ENCODE assay signal across 10 cellular contexts in genomic region chr16:4947722-4948503, GRCh38. TPM values are rescaled to one million over a fixed set of nuclear protein-coding genes. Genes with fewer than 3 reads are reported as not detected.
DNase-seq lines count a peak whose midpoint lies in the region; ATAC-seq, FAIRE-seq and TF ChIP-seq lines count a peak whose summit lies in the region.
"Had no signal": no experiment of that assay in that cellular context is flagged by ENCODE, and none has a peak within 500 bp of the region (broad histone marks: within the 10 kb centered on the region; RNA-seq: fewer than 3 reads in every experiment).

No MANE protein-coding gene starts in this region.

- H3K9me3 ChIP-seq in HUES48 (ENCODE audit: control insufficient read depth, insufficient read depth, low read length) (no peaks in the 10 kb centered on the region), OCI-LY3 (ENCODE audit: insufficient read depth, low read length) (no peaks in the 10 kb centered on the region)

- FAIRE-seq in HTR-8/SVneo (lab: Jason Lieb, UNC) = no peak

- ATAC-seq in GM18858 (IDR thresholded peaks at IDR 0.05; ENCODE audit: unreplicated experiment) = no peak
- ATAC-seq: activated CD4-positive, CD25-positive, alpha-beta regulatory T cell treated with anti-CD3 and anti-CD28 coated beads, Interleukin-2, amount 50 U/mL, for 24 hours had no signal

- no peaks in the 10 kb centered on the region for H3K36me3 ChIP-seq in HUES48 (ENCODE audit: control insufficient read depth, insufficient read depth, low read length)
- no peaks in the 10 kb centered on the region for H3K36me3 ChIP-seq in OCI-LY3 (replicated peaks; ENCODE audit: low read depth, low read length)

- H4K20me1 ChIP-seq in OCI-LY3 (ENCODE audit: insufficient read depth, low read length) = no peaks in the 10 kb centered on the region

- H3K9ac ChIP-seq in HUES48 (ENCODE audit: low read depth, low read length) = 0 out of 2 replicates have a peak overlapping the region, but pooled peaks have one; percentile 22
- H3K9ac ChIP-seq in OCI-LY3 (ENCODE audit: low read length) = no peak overlapping the region

- peak overlapping the region; percentile 92 for H2AFZ ChIP-seq in OCI-LY3 (ENCODE audit: low read depth, low read length)

- H3K4me3 ChIP-seq in HUES48 (ENCODE audit: low read depth, low read length) (no peak overlapping the region), OCI-LY3 (ENCODE audit: low read length) (peak overlapping the region; percentile 33; the same call in 1 of the 2 replicates), fibroblast of villous mesenchyme (ENCODE audit: low read depth, low read length) (no peak overlapping the region)

- DNase-seq in A172 (ENCODE audit: low spot score) = peak; percentile 25
- peak; percentile 38 for DNase-seq in fibroblast of villous mesenchyme (ENCODE audit: low read depth)
- no peak for DNase-seq in GM19240 (ENCODE audit: insufficient read length, low spot score)
- no peak for DNase-seq in HTR-8/SVneo (ENCODE audit: insufficient read length, low spot score)
- no peak for DNase-seq in amygdala (lab: John Stamatoyannopoulos, UW)

- peak overlapping the region; percentile 45 for H3K4me2 ChIP-seq in OCI-LY3 (ENCODE audit: low read length)

- peaks cover 44% of the 10 kb centered on the region for H3K4me1 ChIP-seq in HUES48 (ENCODE audit: control insufficient read depth, insufficient read depth, low read length)
- peaks cover 6% of the 10 kb centered on the region; the same call in 1 of the 2 replicates for H3K4me1 ChIP-seq in OCI-LY3 (ENCODE audit: low read length)

- H3K27ac ChIP-seq in HUES48 (ENCODE audit: low read depth, low read length) = peak overlapping the region; percentile 79
- no peak overlapping the region for H3K27ac ChIP-seq in OCI-LY3 (ENCODE audit: low read length)

- no peaks in the 10 kb centered on the region for H3K27me3 ChIP-seq in HUES48 (ENCODE audit: control insufficient read depth, insufficient read depth, low read length)
- H3K27me3 ChIP-seq in OCI-LY3 (ENCODE audit: low read depth, low read length) = no peaks in the 10 kb centered on the region

- H3K79me2 ChIP-seq in OCI-LY3 (ENCODE audit: low read length) = no peaks in the 10 kb centered on the region

- TF ChIP-seq CTCF in OCI-LY3 (IDR thresholded peaks at IDR 0.05; ENCODE audit: low read depth, low read length) (no peak), fibroblast of villous mesenchyme (IDR thresholded peaks at IDR 0.05; ENCODE audit: insufficient read depth, low read depth, low read length) (no peak)

RNA-seq across cellular contexts. Expression of gene SEC14L5, which starts 10.2 kb away (rescaled TPM):
- 0.14 TPM in 1 of 2 replicates, not detected in the other for total RNA-seq in A172 (2014; rRNA removed; shearing (Covaris generic))
- under 0.01 TPM in 1 of 2 replicates, not detected in the other for total RNA-seq in fibroblast of villous mesenchyme
- total RNA-seq: kidney epithelial cell had no signal

RNA-seq across cellular contexts. Expression of gene PPL, which starts 11.0 kb away (rescaled TPM):
- 0.81 and 2.0 TPM in 2 replicates for total RNA-seq in A172 (2014; rRNA removed; shearing (Covaris generic))
- total RNA-seq in fibroblast of villous mesenchyme = 0.32 and 0.86 TPM in 2 replicates

Comparison
In these comparisons a context has a peak if more than half of its experiments do, and no peak if none do; other contexts are left out.
1. DNase-seq: peak in A172 (single experiment) and fibroblast of villous mesenchyme (single experiment); none in GM19240 (single experiment), HTR-8/SVneo (single experiment) and amygdala (0 of 56).